In genomic region chr15:31266712-31267111, GRCh38 we compare ENCODE assay signal across 8 cellular contexts.
DNase-seq lines count a peak whose midpoint lies in the region; ATAC-seq lines count a peak whose summit lies in the region.

No MANE protein-coding gene starts in this region.

- H3K36me3 Mint-ChIP-seq in T-helper 2 cell treated with Interferon-gamma antibody and Interleukin-4, amounts not matched to agents 5 μg/mL and 100 μg/mL, for 36 hours (ENCODE audit: low read depth) = no peaks in the 10 kb centered on the region
- no peaks in the 10 kb centered on the region for H3K36me3 Mint-ChIP-seq in stimulated activated naive CD8-positive, alpha-beta T cell treated with anti-CD3 and anti-CD28 coated beads, Interleukin-15, Interleukin-2, amounts not matched to agents 100 ng/mL and 50 ng/mL, for 24 hours (ENCODE audit: low read depth)

- H3K27ac ChIP-seq in angular gyrus (ENCODE audit: low read depth, low read length) = peak overlapping the region; percentile 4

- no peaks in the 10 kb centered on the region for H3K27me3 Mint-ChIP-seq in T-helper 2 cell treated with Interferon-gamma antibody and Interleukin-4, amounts not matched to agents 5 μg/mL and 100 μg/mL, for 36 hours (ENCODE audit: low read depth)
- peaks cover 8% of the 10 kb centered on the region for H3K27me3 Mint-ChIP-seq in stimulated activated naive CD8-positive, alpha-beta T cell treated with anti-CD3 and anti-CD28 coated beads, Interleukin-15, Interleukin-2, amounts not matched to agents 100 ng/mL and 50 ng/mL, for 24 hours

- peak overlapping the region; percentile 94 for H3K27ac Mint-ChIP-seq in T-helper 2 cell treated with Interferon-gamma antibody and Interleukin-4, amounts not matched to agents 5 μg/mL and 100 μg/mL, for 36 hours
- H3K27ac Mint-ChIP-seq in stimulated activated naive CD8-positive, alpha-beta T cell treated with anti-CD3 and anti-CD28 coated beads, Interleukin-15, Interleukin-2, amounts not matched to agents 100 ng/mL and 50 ng/mL, for 24 hours = peak overlapping the region; percentile 28

- no peaks in the 10 kb centered on the region for H3K9me3 Mint-ChIP-seq in T-helper 2 cell treated with Interferon-gamma antibody and Interleukin-4, amounts not matched to agents 5 μg/mL and 100 μg/mL, for 36 hours
- H3K9me3 Mint-ChIP-seq in stimulated activated naive CD8-positive, alpha-beta T cell treated with anti-CD3 and anti-CD28 coated beads, Interleukin-15, Interleukin-2, amounts not matched to agents 100 ng/mL and 50 ng/mL, for 24 hours = no peaks in the 10 kb centered on the region

- no peak for DNase-seq in T-helper 2 cell treated with Interferon-gamma antibody and Interleukin-4, amounts not matched to agents 5 μg/mL and 100 μg/mL, for 36 hours (ENCODE audit: low spot score)
- no peak for DNase-seq in T-helper 2 cell
- DNase-seq in DMS153 (lab: John Stamatoyannopoulos, UW) = no peak
- DNase-seq in hypothalamus (lab: John Stamatoyannopoulos, UW) = no peak
- DNase-seq in NCI-H510A (lab: John Stamatoyannopoulos, UW) = no peak

- H3K4me1 Mint-ChIP-seq in T-helper 2 cell treated with Interferon-gamma antibody and Interleukin-4, amounts not matched to agents 5 μg/mL and 100 μg/mL, for 36 hours (ENCODE audit: low read depth) = peaks cover 88% of the 10 kb centered on the region
- peaks cover 73% of the 10 kb centered on the region for H3K4me1 Mint-ChIP-seq in stimulated activated naive CD8-positive, alpha-beta T cell treated with anti-CD3 and anti-CD28 coated beads, Interleukin-15, Interleukin-2, amounts not matched to agents 100 ng/mL and 50 ng/mL, for 24 hours (ENCODE audit: low read depth)

- peak overlapping the region; percentile 64 for H3K4me3 Mint-ChIP-seq in T-helper 2 cell treated with Interferon-gamma antibody and Interleukin-4, amounts not matched to agents 5 μg/mL and 100 μg/mL, for 36 hours
- H3K4me3 Mint-ChIP-seq in stimulated activated naive CD8-positive, alpha-beta T cell treated with anti-CD3 and anti-CD28 coated beads, Interleukin-15, Interleukin-2, amounts not matched to agents 100 ng/mL and 50 ng/mL, for 24 hours = peak overlapping the region; percentile 56

- peak; percentile 4 for ATAC-seq in HG03064 (IDR thresholded peaks at IDR 0.05; ENCODE audit: low read depth, unreplicated experiment)
